In the genomic region with DNA sequence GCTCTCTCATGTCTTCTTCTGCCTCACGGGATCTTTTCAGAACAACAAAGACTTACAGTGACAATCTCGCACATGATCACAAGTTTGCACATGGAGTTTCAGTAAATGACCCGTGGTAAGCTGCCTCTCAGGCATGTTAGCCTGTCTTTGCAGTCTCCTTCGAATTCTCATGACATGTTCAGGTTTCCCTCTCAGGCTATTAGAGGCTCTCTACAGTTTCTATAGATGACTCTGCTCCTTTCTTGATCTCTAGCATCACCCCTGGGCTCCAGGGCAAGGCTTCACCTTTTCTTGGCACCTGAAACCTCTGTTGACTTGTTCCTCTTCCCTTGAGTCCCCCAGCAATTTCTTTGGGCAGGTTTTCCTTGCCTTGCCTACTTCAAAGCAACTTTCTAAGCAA, we compare ENCODE assay signal across 1 cellular context.
TF ChIP-seq lines count a peak whose summit lies in the region.

No MANE protein-coding gene starts in this region.

TF ChIP-seq in GM23338, 12 proteins besides CTCF, POLR2A, EP300 and RAD21 (continued from another document):
- TF ChIP-seq EZH2 (IDR thresholded peaks at IDR 0.05; ENCODE audit: low read depth, unreplicated experiment) (no peak), ZNF331 (CRISPR knock-in tag; IDR thresholded peaks at IDR 0.05; ENCODE audit: low read depth) (no peak)
